Comparison of ENCODE assay signal across 1 cellular context in genomic region chr10:47384148-47384921, GRCh38.
TF ChIP-seq lines count a peak whose summit lies in the region.

A gene with protein sequence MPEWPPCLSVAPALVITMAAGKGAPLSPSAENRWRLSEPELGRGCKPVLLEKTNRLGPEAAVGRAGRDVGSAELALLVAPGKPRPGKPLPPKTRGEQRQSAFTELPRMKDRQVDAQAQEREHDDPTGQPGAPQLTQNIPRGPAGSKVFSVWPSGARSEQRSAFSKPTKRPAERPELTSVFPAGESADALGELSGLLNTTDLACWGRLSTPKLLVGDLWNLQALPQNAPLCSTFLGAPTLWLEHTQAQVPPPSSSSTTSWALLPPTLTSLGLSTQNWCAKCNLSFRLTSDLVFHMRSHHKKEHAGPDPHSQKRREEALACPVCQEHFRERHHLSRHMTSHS (minus strand): TSS chr10:47384293. CDS start chr10:47368829, 15,464 bp downstream.

TF ChIP-seq in K562, 482 proteins besides CTCF, POLR2A, EP300 and RAD21 (continued from another document and continues in another):
- TF ChIP-seq, protein P1, sequence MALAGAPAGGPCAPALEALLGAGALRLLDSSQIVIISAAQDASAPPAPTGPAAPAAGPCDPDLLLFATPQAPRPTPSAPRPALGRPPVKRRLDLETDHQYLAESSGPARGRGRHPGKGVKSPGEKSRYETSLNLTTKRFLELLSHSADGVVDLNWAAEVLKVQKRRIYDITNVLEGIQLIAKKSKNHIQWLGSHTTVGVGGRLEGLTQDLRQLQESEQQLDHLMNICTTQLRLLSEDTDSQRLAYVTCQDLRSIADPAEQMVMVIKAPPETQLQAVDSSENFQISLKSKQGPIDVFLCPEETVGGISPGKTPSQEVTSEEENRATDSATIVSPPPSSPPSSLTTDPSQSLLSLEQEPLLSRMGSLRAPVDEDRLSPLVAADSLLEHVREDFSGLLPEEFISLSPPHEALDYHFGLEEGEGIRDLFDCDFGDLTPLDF (CRISPR knock-in tag; IDR thresholded peaks at IDR 0.05), result no peak
- TF ChIP-seq, protein P2, sequence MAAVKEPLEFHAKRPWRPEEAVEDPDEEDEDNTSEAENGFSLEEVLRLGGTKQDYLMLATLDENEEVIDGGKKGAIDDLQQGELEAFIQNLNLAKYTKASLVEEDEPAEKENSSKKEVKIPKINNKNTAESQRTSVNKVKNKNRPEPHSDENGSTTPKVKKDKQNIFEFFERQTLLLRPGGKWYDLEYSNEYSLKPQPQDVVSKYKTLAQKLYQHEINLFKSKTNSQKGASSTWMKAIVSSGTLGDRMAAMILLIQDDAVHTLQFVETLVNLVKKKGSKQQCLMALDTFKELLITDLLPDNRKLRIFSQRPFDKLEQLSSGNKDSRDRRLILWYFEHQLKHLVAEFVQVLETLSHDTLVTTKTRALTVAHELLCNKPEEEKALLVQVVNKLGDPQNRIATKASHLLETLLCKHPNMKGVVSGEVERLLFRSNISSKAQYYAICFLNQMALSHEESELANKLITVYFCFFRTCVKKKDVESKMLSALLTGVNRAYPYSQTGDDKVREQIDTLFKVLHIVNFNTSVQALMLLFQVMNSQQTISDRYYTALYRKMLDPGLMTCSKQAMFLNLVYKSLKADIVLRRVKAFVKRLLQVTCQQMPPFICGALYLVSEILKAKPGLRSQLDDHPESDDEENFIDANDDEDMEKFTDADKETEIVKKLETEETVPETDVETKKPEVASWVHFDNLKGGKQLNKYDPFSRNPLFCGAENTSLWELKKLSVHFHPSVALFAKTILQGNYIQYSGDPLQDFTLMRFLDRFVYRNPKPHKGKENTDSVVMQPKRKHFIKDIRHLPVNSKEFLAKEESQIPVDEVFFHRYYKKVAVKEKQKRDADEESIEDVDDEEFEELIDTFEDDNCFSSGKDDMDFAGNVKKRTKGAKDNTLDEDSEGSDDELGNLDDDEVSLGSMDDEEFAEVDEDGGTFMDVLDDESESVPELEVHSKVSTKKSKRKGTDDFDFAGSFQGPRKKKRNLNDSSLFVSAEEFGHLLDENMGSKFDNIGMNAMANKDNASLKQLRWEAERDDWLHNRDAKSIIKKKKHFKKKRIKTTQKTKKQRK (IDR thresholded peaks at IDR 0.05; ENCODE audit: borderline replicate concordance, low read depth, low read length), result no peak
- peak; percentile 2; the same call in 1 of the 2 replicates for TF ChIP-seq CREM (IDR thresholded peaks at IDR 0.05; ENCODE audit: low read depth)
- TF ChIP-seq, protein P3, sequence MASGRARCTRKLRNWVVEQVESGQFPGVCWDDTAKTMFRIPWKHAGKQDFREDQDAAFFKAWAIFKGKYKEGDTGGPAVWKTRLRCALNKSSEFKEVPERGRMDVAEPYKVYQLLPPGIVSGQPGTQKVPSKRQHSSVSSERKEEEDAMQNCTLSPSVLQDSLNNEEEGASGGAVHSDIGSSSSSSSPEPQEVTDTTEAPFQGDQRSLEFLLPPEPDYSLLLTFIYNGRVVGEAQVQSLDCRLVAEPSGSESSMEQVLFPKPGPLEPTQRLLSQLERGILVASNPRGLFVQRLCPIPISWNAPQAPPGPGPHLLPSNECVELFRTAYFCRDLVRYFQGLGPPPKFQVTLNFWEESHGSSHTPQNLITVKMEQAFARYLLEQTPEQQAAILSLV (tag; IDR thresholded peaks at IDR 0.05), result no peak
- TF ChIP-seq ZFX (CRISPR knock-in tag; IDR thresholded peaks at IDR 0.05), result no peak
- peak; percentile 52; the same call in 1 of the 2 replicates for TF ChIP-seq L3MBTL2 (IDR thresholded peaks at IDR 0.05)
- no peak for TF ChIP-seq ZKSCAN1 (IDR thresholded peaks at IDR 0.05; ENCODE audit: low read depth, low read length)
- TF ChIP-seq CCNT2 (IDR thresholded peaks at IDR 0.05; ENCODE audit: borderline replicate concordance, extremely low read depth, insufficient read length, low read depth, low read length), result peak; percentile 46
- TF ChIP-seq RB1 (IDR thresholded peaks at IDR 0.05; ENCODE audit: low read depth), result peak; percentile 64
- TF ChIP-seq, protein P4, sequence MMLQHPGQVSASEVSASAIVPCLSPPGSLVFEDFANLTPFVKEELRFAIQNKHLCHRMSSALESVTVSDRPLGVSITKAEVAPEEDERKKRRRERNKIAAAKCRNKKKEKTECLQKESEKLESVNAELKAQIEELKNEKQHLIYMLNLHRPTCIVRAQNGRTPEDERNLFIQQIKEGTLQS (IDR thresholded peaks at IDR 0.05), result no peak
- TF ChIP-seq, protein P4 (CRISPR knock-in tag; conservative IDR thresholded peaks at IDR 0.05), result no peak
- TF ChIP-seq BRF1 (IDR thresholded peaks at IDR 0.05; ENCODE audit: borderline replicate concordance, extremely low read depth, insufficient read length), result no peak
- TF ChIP-seq, protein P5, sequence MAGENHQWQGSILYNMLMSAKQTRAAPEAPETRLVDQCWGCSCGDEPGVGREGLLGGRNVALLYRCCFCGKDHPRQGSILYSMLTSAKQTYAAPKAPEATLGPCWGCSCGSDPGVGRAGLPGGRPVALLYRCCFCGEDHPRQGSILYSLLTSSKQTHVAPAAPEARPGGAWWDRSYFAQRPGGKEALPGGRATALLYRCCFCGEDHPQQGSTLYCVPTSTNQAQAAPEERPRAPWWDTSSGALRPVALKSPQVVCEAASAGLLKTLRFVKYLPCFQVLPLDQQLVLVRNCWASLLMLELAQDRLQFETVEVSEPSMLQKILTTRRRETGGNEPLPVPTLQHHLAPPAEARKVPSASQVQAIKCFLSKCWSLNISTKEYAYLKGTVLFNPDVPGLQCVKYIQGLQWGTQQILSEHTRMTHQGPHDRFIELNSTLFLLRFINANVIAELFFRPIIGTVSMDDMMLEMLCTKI (IDR thresholded peaks at IDR 0.05; ENCODE audit: partially characterized antibody), result no peak
- no peak for TF ChIP-seq CREB3L1 (IDR thresholded peaks at IDR 0.05; ENCODE audit: borderline replicate concordance, low read depth)
- TF ChIP-seq SRSF3 (IDR thresholded peaks at IDR 0.05; ENCODE audit: insufficient read depth, low read length), result no peak
- TF ChIP-seq TAF9B (IDR thresholded peaks at IDR 0.05; ENCODE audit: partially characterized antibody), result no peak
- no peak for TF ChIP-seq CHD2 (IDR thresholded peaks at IDR 0.05; ENCODE audit: low read depth, low read length)
- no peak for TF ChIP-seq TRIM24 (IDR thresholded peaks at IDR 0.05)
- 0 out of 2 replicates have a peak, but pooled peaks have one; percentile 54 for TF ChIP-seq THAP12 (CRISPR knock-in tag; IDR thresholded peaks at IDR 0.05)
- no peak for TF ChIP-seq MTF1 (CRISPR knock-in tag; IDR thresholded peaks at IDR 0.05; ENCODE audit: borderline replicate concordance)
- TF ChIP-seq POLR2AphosphoS2 (IDR thresholded peaks at IDR 0.05; ENCODE audit: low read length), result no peak
- no peak for TF ChIP-seq E2F4 (CRISPR knock-in tag; IDR thresholded peaks at IDR 0.05; ENCODE audit: low read depth)
- TF ChIP-seq MECOM (CRISPR knock-in tag; IDR thresholded peaks at IDR 0.05), result no peak
- no peak for TF ChIP-seq SP2 (IDR thresholded peaks at IDR 0.05; ENCODE audit: extremely low read depth, low read depth, low read length, poor library complexity, severe bottlenecking)
- no peak for TF ChIP-seq ZNF165 (CRISPR knock-in tag; IDR thresholded peaks at IDR 0.05; ENCODE audit: borderline replicate concordance)
- no peak for TF ChIP-seq TCF7L2 (IDR thresholded peaks at IDR 0.05; ENCODE audit: low read depth, low read length)
- TF ChIP-seq TFAP4 (CRISPR knock-in tag; IDR thresholded peaks at IDR 0.05; ENCODE audit: borderline replicate concordance), result peak; percentile 60; the same call in 1 of the 2 replicates
- TF ChIP-seq MAFK (IDR thresholded peaks at IDR 0.05; ENCODE audit: low read length), result no peak
- TF ChIP-seq AFF1 (IDR thresholded peaks at IDR 0.05; ENCODE audit: low read depth in 1 of 2, partially characterized antibody in 2 of 2), result no peak
- 0 out of 2 replicates have a peak, but pooled peaks have one; percentile 13 for TF ChIP-seq ESRRA (IDR thresholded peaks at IDR 0.05; ENCODE audit: borderline replicate concordance, low read depth)
- TF ChIP-seq ELF1 (tag; IDR thresholded peaks at IDR 0.05), result no peak
- TF ChIP-seq TCFL5 (CRISPR knock-in tag; conservative IDR thresholded peaks at IDR 0.05), result no peak
- TF ChIP-seq SIN3A (IDR thresholded peaks at IDR 0.05; ENCODE audit: borderline replicate concordance in 2 of 2, control insufficient read depth in 1 of 2, low read depth in 2 of 2, low read length in 2 of 2), result peak in 1 of 2 experiments; percentile 40; a peak in 2 of 4 replicates
- TF ChIP-seq ZNF778 (CRISPR knock-in tag; IDR thresholded peaks at IDR 0.05), result no peak
- TF ChIP-seq SMAD4 (CRISPR knock-in tag; conservative IDR thresholded peaks at IDR 0.05), result no peak
- no peak for TF ChIP-seq BRF2 (IDR thresholded peaks at IDR 0.05; ENCODE audit: borderline replicate concordance, insufficient read depth, insufficient read length)
- no peak for TF ChIP-seq FOXK2 (conservative IDR thresholded peaks at IDR 0.05 in 1 of 2, IDR thresholded peaks at IDR 0.05 in 1 of 2; ENCODE audit: low read depth in 2 of 2)
- no peak for TF ChIP-seq MCM7 (IDR thresholded peaks at IDR 0.05)
- TF ChIP-seq ZBTB7A (IDR thresholded peaks at IDR 0.05; ENCODE audit: borderline replicate concordance, control insufficient read depth, low read depth, low read length), result peak; percentile 82; the same call in 1 of the 2 replicates
